In genomic region chr2:165794520-165794882, GRCh38 we compare ENCODE assay signal across 8 cellular contexts. TPM values are rescaled to one million over a fixed set of nuclear protein-coding genes. Genes with fewer than 3 reads are reported as not detected.
A peak's percentile ranks its signal among the peaks of the same experiment; 100 is the strongest.
DNase-seq lines count a peak whose midpoint lies in the region; ATAC-seq and TF ChIP-seq lines count a peak whose summit lies in the region.

No MANE protein-coding gene starts in this region.

- H3K4me1 Mint-ChIP-seq in activated CD8-positive, alpha-beta T cell treated with anti-CD3 and anti-CD28 coated beads, Interleukin-2, amount 10 ng/mL, durations not matched to agents 7 days and 5 days (ENCODE audit: low read depth), result peaks cover 43% of the 10 kb centered on the region

- no peaks in the 10 kb centered on the region for H4K20me1 ChIP-seq in MM.1S (ENCODE audit: insufficient read depth, low read length)

- H3F3A ChIP-seq in MM.1S (ENCODE audit: insufficient read depth, low read length), result peaks cover 16% of the 10 kb centered on the region; the same call in 1 of the 2 replicates

- H3K9me2 ChIP-seq in MM.1S (replicated peaks; ENCODE audit: insufficient read depth, low read length), result no peaks in the 10 kb centered on the region

- peaks cover 19% of the 10 kb centered on the region for H3K27me3 Mint-ChIP-seq in activated CD8-positive, alpha-beta T cell treated with anti-CD3 and anti-CD28 coated beads, Interleukin-2, amount 10 ng/mL, durations not matched to agents 7 days and 5 days (ENCODE audit: low read depth)

- H3K36me3 ChIP-seq in HAP-1 (replicated peaks), result no peaks in the 10 kb centered on the region
- H3K36me3 ChIP-seq in MM.1S (replicated peaks; ENCODE audit: insufficient read depth, low read length), result no peaks in the 10 kb centered on the region
- H3K36me3 ChIP-seq in mucosa of stomach (ENCODE audit: control insufficient read depth, insufficient read depth, low read length), result no peaks in the 10 kb centered on the region

- peak overlapping the region; percentile 88 for H3K4me3 Mint-ChIP-seq in activated CD8-positive, alpha-beta T cell treated with anti-CD3 and anti-CD28 coated beads, Interleukin-2, amount 10 ng/mL, durations not matched to agents 7 days and 5 days

- no peaks in the 10 kb centered on the region for H3K9me3 ChIP-seq in HAP-1
- no peaks in the 10 kb centered on the region for H3K9me3 ChIP-seq in MM.1S (replicated peaks; ENCODE audit: insufficient read depth, low read length)
- no peaks in the 10 kb centered on the region for H3K9me3 ChIP-seq in mucosa of stomach (ENCODE audit: control insufficient read depth, low read length)

- peaks cover 8% of the 10 kb centered on the region for H3K36me3 Mint-ChIP-seq in activated CD8-positive, alpha-beta T cell treated with anti-CD3 and anti-CD28 coated beads, Interleukin-2, amount 10 ng/mL, durations not matched to agents 7 days and 5 days (ENCODE audit: low read depth)

- peaks cover 40% of the 10 kb centered on the region for H3K79me2 ChIP-seq in MM.1S (ENCODE audit: low read length)

- peak overlapping the region; percentile 57 for H3K4me3 ChIP-seq in GM12865 (ENCODE audit: low read depth, low read length)
- peak overlapping the region; percentile 32 for H3K4me3 ChIP-seq in HAP-1
- H3K4me3 ChIP-seq in MM.1S (ENCODE audit: low read length), result peak overlapping the region; percentile 84
- peak overlapping the region; percentile 67 for H3K4me3 ChIP-seq in epithelial cell of proximal tubule (ENCODE audit: low read depth, low read length)
- peak overlapping the region; percentile 86 for H3K4me3 ChIP-seq in mucosa of stomach (ENCODE audit: low read length)

- no peak for TF ChIP-seq CTCF in GM12865 (IDR thresholded peaks at IDR 0.05; ENCODE audit: insufficient read depth, low read depth, low read length, missing control alignments)
- TF ChIP-seq CTCF in MM.1S (IDR thresholded peaks at IDR 0.05; ENCODE audit: low read length), result no peak
- TF ChIP-seq CTCF in epithelial cell of proximal tubule (conservative IDR thresholded peaks at IDR 0.05; ENCODE audit: low read depth, low read length), result no peak

- peak; percentile 91 for ATAC-seq in activated CD8-positive, alpha-beta T cell treated with anti-CD3 and anti-CD28 coated beads, Interleukin-2, amount 10 ng/mL, durations not matched to agents 7 days and 5 days

- H3K27me3 ChIP-seq in HAP-1 (ENCODE audit: low read depth) (peaks cover 13% of the 10 kb centered on the region), MM.1S (replicated peaks; ENCODE audit: insufficient read depth, low read length) (no peaks in the 10 kb centered on the region), mucosa of stomach (ENCODE audit: control insufficient read depth, insufficient read depth, low read length) (no peaks in the 10 kb centered on the region)

- POLR2A ChIA-PET in activated CD8-positive, alpha-beta T cell treated with anti-CD3 and anti-CD28 coated beads, Interleukin-2, amount 10 ng/mL, durations not matched to agents 7 days and 5 days (lab: Charles Lee), result interaction anchor here (1.1 to 1.3 kb wide), 2 partner anchors 10 to 19 kb away, joined by 3 to 4 read pairs; no protein-coding TSS in a partner anchor

- no peaks in the 10 kb centered on the region for H3K9me3 Mint-ChIP-seq in activated CD8-positive, alpha-beta T cell treated with anti-CD3 and anti-CD28 coated beads, Interleukin-2, amount 10 ng/mL, durations not matched to agents 7 days and 5 days (ENCODE audit: insufficient read depth)

- no peaks in the 10 kb centered on the region; the same call in 1 of the 2 replicates for H3K4me1 ChIP-seq in HAP-1
- H3K4me1 ChIP-seq in MM.1S (ENCODE audit: low read length), result peaks cover 14% of the 10 kb centered on the region
- H3K4me1 ChIP-seq in mucosa of stomach (ENCODE audit: control insufficient read depth, insufficient read depth, low read length), result peaks cover 28% of the 10 kb centered on the region

- in situ Hi-C loops in HAP-1 (cut with MboI; ENCODE audit: low sequenced_read_pairs), result no loop called here

- CTCF ChIA-PET in activated CD8-positive, alpha-beta T cell treated with anti-CD3 and anti-CD28 coated beads, Interleukin-2, amount 10 ng/mL, durations not matched to agents 7 days and 5 days (lab: Charles Lee), result interaction anchor here (0.8 to 2.1 kb wide), 5 partner anchors 10 to 80 kb away, joined by 3 to 20 read pairs (median 3); no protein-coding TSS in a partner anchor

- DNase-seq in GM12865 (ENCODE audit: low read depth), result peak; percentile 87
- DNase-seq in HAP-1 (ENCODE audit: low spot score in 2 of 2), result no peak
- DNase-seq in MM.1S, result peak; percentile 93
- peak; percentile 84 for DNase-seq in activated CD8-positive, alpha-beta T cell treated with anti-CD3 and anti-CD28 coated beads, Interleukin-2, amount 10 ng/mL, durations not matched to agents 7 days and 5 days
- DNase-seq in epithelial cell of proximal tubule (ENCODE audit: low read depth), result no peak
- DNase-seq in stimulated activated naive CD4-positive, alpha-beta T cell treated with Interleukin-2 at 50 U/mL for 16 hours (lab: John Stamatoyannopoulos, UW), result peak; percentile 44
- no peak for DNase-seq in SK-N-DZ (ENCODE audit: low spot score)

- peak overlapping the region; percentile 95 for H3K27ac Mint-ChIP-seq in activated CD8-positive, alpha-beta T cell treated with anti-CD3 and anti-CD28 coated beads, Interleukin-2, amount 10 ng/mL, durations not matched to agents 7 days and 5 days

- peak overlapping the region; percentile 91 for H3K4me2 ChIP-seq in MM.1S (ENCODE audit: low read depth, low read length)

- peak overlapping the region; percentile 100 for H3K27ac ChIP-seq in MM.1S (ENCODE audit: low read length)

- H3K9ac ChIP-seq in MM.1S (ENCODE audit: low read length), result peak overlapping the region; percentile 96
- peak overlapping the region; percentile 99 for H3K9ac ChIP-seq in mucosa of stomach (ENCODE audit: low read length)

- peak overlapping the region; percentile 74 for H2AFZ ChIP-seq in MM.1S (ENCODE audit: low read length)

RNA-seq across cellular contexts. Expression of gene GALNT3, which starts 0.5 kb away (rescaled TPM):
- total RNA-seq in activated CD8-positive, alpha-beta T cell treated with anti-CD3 and anti-CD28 coated beads, Interleukin-2, amount 10 ng/mL, durations not matched to agents 7 days and 5 days, result 1 to 10 TPM; 5.8 to 6.2 TPM
- 28.7 and 48.7 TPM in 2 replicates for total RNA-seq in epithelial cell of proximal tubule
- 0.06 TPM in 1 of 2 replicates, not detected in the other for polyA plus RNA-seq in SK-N-DZ (2014; cell fraction: cytosol; rRNA removed)
- 0.14 and 0.16 TPM in 2 replicates for polyA plus RNA-seq in SK-N-DZ (2014; cell fraction: nucleus; rRNA removed)

Comparison
In these comparisons a context has a peak if more than half of its experiments do, and no peak if none do; other contexts are left out.
1. DNase-seq: peak in GM12865 (single experiment), MM.1S (single experiment), activated CD8-positive, alpha-beta T cell treated with anti-CD3 and anti-CD28 coated beads, Interleukin-2, amount 10 ng/mL, durations not matched to agents 7 days and 5 days (single experiment) and stimulated activated naive CD4-positive, alpha-beta T cell treated with Interleukin-2 at 50 U/mL for 16 hours (single experiment); none in HAP-1 (0 of 2), epithelial cell of proximal tubule (single experiment) and SK-N-DZ (single experiment).
2. H3K4me3 ChIP-seq: peak in every context shown above with its lines; median percentile 86 in mucosa of stomach; 84 in MM.1S; 67 in epithelial cell of proximal tubule; 57 in GM12865; 32 in HAP-1.